ENCODE assay signal across 14 cellular contexts in genomic region chr3:54822206-54822605, GRCh38.
DNase-seq lines count a peak whose midpoint lies in the region; ATAC-seq and TF ChIP-seq lines count a peak whose summit lies in the region.
"Had no signal": no experiment of that assay in that cellular context is flagged by ENCODE, and none has a peak within 500 bp of the region (broad histone marks: within the 10 kb centered on the region; RNA-seq: fewer than 3 reads in every experiment).

No MANE protein-coding gene starts in this region.

- H3K79me2 ChIP-seq in MM.1S (ENCODE audit: low read length) = no peaks in the 10 kb centered on the region

- H3K27me3 Mint-ChIP-seq in activated T-helper 1 cell treated with anti-CD3 and anti-CD28 coated beads, Interleukin-12 subunit alpha, Interleukin-12 subunit beta, Interleukin-2, Interleukin-4 antibody, amounts not matched to agents 30 ng/mL and 10 ng/mL and 1 ng/mL, durations not matched to agents 14 hours and 24 hours and 36 hours (ENCODE audit: insufficient read depth) = no peaks in the 10 kb centered on the region
- H3K27me3 Mint-ChIP-seq: activated naive CD4-positive, alpha-beta T cell treated with anti-CD3 and anti-CD28 coated beads, Interleukin-2, amount 10 ng/mL, durations not matched to agents 7 days and 5 days had no signal

- 0 to 6% (median 1%) methylated on average over 1 of the region's 1 CpG for WGBS in heart left ventricle, 4 donors
- 0 to 3% methylated on average over 1 of the region's 1 CpG for whole genome bisulfite sequencing in aorta, 2 donors

- H3K36me3 Mint-ChIP-seq in activated T-helper 1 cell treated with anti-CD3 and anti-CD28 coated beads, Interleukin-12 subunit alpha, Interleukin-12 subunit beta, Interleukin-2, Interleukin-4 antibody, amounts not matched to agents 30 ng/mL and 10 ng/mL and 1 ng/mL, durations not matched to agents 14 hours and 24 hours and 36 hours (ENCODE audit: low read depth) = no peaks in the 10 kb centered on the region
- H3K36me3 Mint-ChIP-seq: activated naive CD4-positive, alpha-beta T cell treated with anti-CD3 and anti-CD28 coated beads, Interleukin-2, amount 10 ng/mL, durations not matched to agents 7 days and 5 days had no signal

- DNase-seq in heart left ventricle = peak in 2 of 5 donors; percentile 24 to 29
- no peak for DNase-seq in left ventricle myocardium inferior
- peak; percentile 39 for DNase-seq in cardiac fibroblast (ENCODE audit: low read depth in 2 of 2)
- no peak for DNase-seq in left colon
- DNase-seq in aorta = no peak
- DNase-seq in MM.1S = no peak
- no peak for DNase-seq in activated T-helper 1 cell treated with anti-CD3 and anti-CD28 coated beads, Interleukin-12 subunit alpha, Interleukin-12 subunit beta, Interleukin-2, Interleukin-4 antibody, amounts not matched to agents 30 ng/mL and 10 ng/mL and 1 ng/mL, durations not matched to agents 14 hours and 24 hours and 36 hours (ENCODE audit: low spot score)
- DNase-seq: activated CD4-positive, CD25-positive, alpha-beta regulatory T cell; activated naive CD4-positive, alpha-beta T cell treated with anti-CD3 and anti-CD28 coated beads, Interleukin-2, amount 10 ng/mL, durations not matched to agents 7 days and 5 days; erythroblast; mesendoderm; RPMI8226 had no signal

- H3K4me1 Mint-ChIP-seq in activated T-helper 1 cell treated with anti-CD3 and anti-CD28 coated beads, Interleukin-12 subunit alpha, Interleukin-12 subunit beta, Interleukin-2, Interleukin-4 antibody, amounts not matched to agents 30 ng/mL and 10 ng/mL and 1 ng/mL, durations not matched to agents 14 hours and 24 hours and 36 hours (ENCODE audit: low read depth) = no peaks in the 10 kb centered on the region
- H3K4me1 Mint-ChIP-seq: activated naive CD4-positive, alpha-beta T cell treated with anti-CD3 and anti-CD28 coated beads, Interleukin-2, amount 10 ng/mL, durations not matched to agents 7 days and 5 days had no signal

- H3K4me3 Mint-ChIP-seq in activated T-helper 1 cell treated with anti-CD3 and anti-CD28 coated beads, Interleukin-12 subunit alpha, Interleukin-12 subunit beta, Interleukin-2, Interleukin-4 antibody, amounts not matched to agents 30 ng/mL and 10 ng/mL and 1 ng/mL, durations not matched to agents 14 hours and 24 hours and 36 hours = no peak overlapping the region
- H3K4me3 Mint-ChIP-seq: activated naive CD4-positive, alpha-beta T cell treated with anti-CD3 and anti-CD28 coated beads, Interleukin-2, amount 10 ng/mL, durations not matched to agents 7 days and 5 days had no signal

- H3F3A ChIP-seq in MM.1S (ENCODE audit: insufficient read depth, low read length) = no peaks in the 10 kb centered on the region

- intact Hi-C loops in heart left ventricle (cut with DNase I) = no loop called here
- intact Hi-C loops in left ventricle myocardium inferior (cut with micrococcal nuclease) = no loop called here
- intact Hi-C loops in left colon (cut with DNase I, micrococcal nuclease) = no loop called here
- intact Hi-C loops in aorta (cut with DNase I) = no loop called here
- intact Hi-C loops in activated T-helper 1 cell treated with anti-CD3 and anti-CD28 coated beads, Interleukin-12 subunit alpha, Interleukin-12 subunit beta, Interleukin-2, Interleukin-4 antibody, amounts not matched to agents 30 ng/mL and 10 ng/mL and 1 ng/mL, durations not matched to agents 14 hours and 24 hours and 36 hours (cut with micrococcal nuclease) = no loop called here

- H3K4me3 ChIP-seq in heart left ventricle (no peak overlapping the region), left ventricle myocardium inferior (no peak overlapping the region), cardiac fibroblast (replicated peaks in 1 of 2; ENCODE audit: low read depth in 2 of 2, low read length in 2 of 2) (no peak overlapping the region), aorta (ENCODE audit: low read length in 2 of 2) (no peak overlapping the region), MM.1S (ENCODE audit: low read length) (no peak overlapping the region)
- H3K4me3 ChIP-seq: BLaER1 had no signal

- H3K27me3 ChIP-seq in heart left ventricle = no peaks in the 10 kb centered on the region
- H3K27me3 ChIP-seq in left ventricle myocardium inferior (ENCODE audit: low read depth) = no peaks in the 10 kb centered on the region
- no peaks in the 10 kb centered on the region for H3K27me3 ChIP-seq in aorta (ENCODE audit: control insufficient read depth in 1 of 2, insufficient read depth in 2 of 2, low read length in 1 of 2)
- no peaks in the 10 kb centered on the region for H3K27me3 ChIP-seq in MM.1S (replicated peaks; ENCODE audit: insufficient read depth, low read length)
- H3K27me3 ChIP-seq: BLaER1 had no signal

- H4K20me1 ChIP-seq in MM.1S (ENCODE audit: insufficient read depth, low read length) = no peaks in the 10 kb centered on the region
- H4K20me1 ChIP-seq: BLaER1 had no signal

- H3K9me2 ChIP-seq in MM.1S (replicated peaks; ENCODE audit: insufficient read depth, low read length) = no peaks in the 10 kb centered on the region

- no peak overlapping the region for H3K27ac Mint-ChIP-seq in activated T-helper 1 cell treated with anti-CD3 and anti-CD28 coated beads, Interleukin-12 subunit alpha, Interleukin-12 subunit beta, Interleukin-2, Interleukin-4 antibody, amounts not matched to agents 30 ng/mL and 10 ng/mL and 1 ng/mL, durations not matched to agents 14 hours and 24 hours and 36 hours
- H3K27ac Mint-ChIP-seq: activated naive CD4-positive, alpha-beta T cell treated with anti-CD3 and anti-CD28 coated beads, Interleukin-2, amount 10 ng/mL, durations not matched to agents 7 days and 5 days had no signal

- no peak overlapping the region for H3K27ac ChIP-seq in heart left ventricle
- H3K27ac ChIP-seq in left ventricle myocardium inferior (replicated peaks) = no peak overlapping the region
- peak overlapping the region in 1 of 2 donors; percentile 33 for H3K27ac ChIP-seq in aorta (ENCODE audit: low read depth in 1 of 2, low read length in 2 of 2)
- no peak overlapping the region for H3K27ac ChIP-seq in MM.1S (ENCODE audit: low read length)
- H3K27ac ChIP-seq: BLaER1 had no signal

- no peak overlapping the region for H3K9ac ChIP-seq in MM.1S (ENCODE audit: low read length)
- H3K9ac ChIP-seq: BLaER1 had no signal

- no peak for TF ChIP-seq POLR2A in heart left ventricle (IDR thresholded peaks at IDR 0.05)

- H3K36me3 ChIP-seq in heart left ventricle = no peaks in the 10 kb centered on the region
- no peaks in the 10 kb centered on the region for H3K36me3 ChIP-seq in left ventricle myocardium inferior
- no peaks in the 10 kb centered on the region for H3K36me3 ChIP-seq in aorta (ENCODE audit: control insufficient read depth in 1 of 2, insufficient read depth in 2 of 2, low read length in 1 of 2)
- no peaks in the 10 kb centered on the region for H3K36me3 ChIP-seq in MM.1S (replicated peaks; ENCODE audit: insufficient read depth, low read length)
- H3K36me3 ChIP-seq: BLaER1 had no signal

- H3K4me1 ChIP-seq in heart left ventricle = peaks cover 0 to 8% (median 0%) of the 10 kb centered on the region in 12 donors
- H3K4me1 ChIP-seq in left ventricle myocardium inferior = peaks cover 9% of the 10 kb centered on the region
- no peaks in the 10 kb centered on the region for H3K4me1 ChIP-seq in aorta (ENCODE audit: control insufficient read depth in 1 of 2, insufficient read depth in 2 of 2, low read length in 2 of 2)
- H3K4me1 ChIP-seq in MM.1S (ENCODE audit: low read length) = no peaks in the 10 kb centered on the region
- H3K4me1 ChIP-seq: BLaER1 had no signal

- H3K9me3 ChIP-seq in heart left ventricle (no peaks in the 10 kb centered on the region), left ventricle myocardium inferior (replicated peaks) (no peaks in the 10 kb centered on the region), aorta (ENCODE audit: control insufficient read depth, low read length) (no peaks in the 10 kb centered on the region), MM.1S (replicated peaks; ENCODE audit: insufficient read depth, low read length) (no peaks in the 10 kb centered on the region)
- H3K9me3 ChIP-seq: BLaER1 had no signal

- TF ChIP-seq CTCF in heart left ventricle (IDR thresholded peaks at IDR 0.05) (no peak), left ventricle myocardium inferior (IDR thresholded peaks at IDR 0.05; ENCODE audit: borderline replicate concordance) (no peak), cardiac fibroblast (IDR thresholded peaks at IDR 0.05; ENCODE audit: low read depth, low read length) (no peak), MM.1S (IDR thresholded peaks at IDR 0.05; ENCODE audit: low read length) (no peak)

- peak in 3 of 4 donors; percentile 70 to 89 (median 71) for ATAC-seq in heart left ventricle
- peak; percentile 81 for ATAC-seq in left colon
- peak; percentile 68 for ATAC-seq in aorta (ENCODE audit: low FRiP score)
- ATAC-seq in GM19023 (IDR thresholded peaks at IDR 0.05; ENCODE audit: unreplicated experiment) = no peak

- H3K4me2 ChIP-seq in MM.1S (ENCODE audit: low read depth, low read length) = no peak overlapping the region
- H3K4me2 ChIP-seq: BLaER1 had no signal

- H2AFZ ChIP-seq in MM.1S (ENCODE audit: low read length) = no peak overlapping the region

- H3K9me3 Mint-ChIP-seq in activated T-helper 1 cell treated with anti-CD3 and anti-CD28 coated beads, Interleukin-12 subunit alpha, Interleukin-12 subunit beta, Interleukin-2, Interleukin-4 antibody, amounts not matched to agents 30 ng/mL and 10 ng/mL and 1 ng/mL, durations not matched to agents 14 hours and 24 hours and 36 hours = no peaks in the 10 kb centered on the region
- H3K9me3 Mint-ChIP-seq: activated naive CD4-positive, alpha-beta T cell treated with anti-CD3 and anti-CD28 coated beads, Interleukin-2, amount 10 ng/mL, durations not matched to agents 7 days and 5 days had no signal

Comparison
In these comparisons a context has a peak if more than half of its experiments do, and no peak if none do; other contexts are left out.
1. DNase-seq: peak in cardiac fibroblast (2 of 2); none in left ventricle myocardium inferior (single experiment), left colon (0 of 2), aorta (0 of 2), MM.1S (single experiment) and activated T-helper 1 cell treated with anti-CD3 and anti-CD28 coated beads, Interleukin-12 subunit alpha, Interleukin-12 subunit beta, Interleukin-2, Interleukin-4 antibody, amounts not matched to agents 30 ng/mL and 10 ng/mL and 1 ng/mL, durations not matched to agents 14 hours and 24 hours and 36 hours (single experiment).